In the genomic region with DNA sequence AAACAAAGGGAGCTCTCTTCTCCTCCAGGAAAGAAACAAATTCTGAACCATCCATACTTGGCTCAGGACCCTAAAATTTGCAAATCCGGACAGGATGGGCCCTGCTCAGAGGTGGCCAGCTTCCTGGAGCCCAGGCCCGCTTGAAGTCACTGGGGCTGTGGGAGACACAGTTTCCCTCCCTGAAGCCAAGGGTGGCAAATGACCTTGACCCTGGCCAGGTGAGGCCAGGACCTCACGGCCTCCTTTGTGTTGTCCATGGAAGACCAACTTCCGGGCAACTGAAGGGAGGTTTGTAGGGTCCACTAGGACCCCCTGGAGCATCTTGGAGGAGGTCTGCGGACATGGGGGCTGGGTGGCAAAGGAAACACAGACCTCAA, we compare ENCODE assay signal across 14 cellular contexts. TPM values are rescaled to one million over a fixed set of nuclear protein-coding genes. Genes with fewer than 3 reads are reported as not detected.
A peak's percentile ranks its signal among the peaks of the same experiment; 100 is the strongest.
DNase-seq lines count a peak whose midpoint lies in the region; ATAC-seq and TF ChIP-seq lines count a peak whose summit lies in the region.
"Had no signal": no experiment of that assay in that cellular context is flagged by ENCODE, and none has a peak within 500 bp of the region (broad histone marks: within the 10 kb centered on the region; RNA-seq: fewer than 3 reads in every experiment).

No MANE protein-coding gene starts in this region.

- no peak for DNase-seq in activated naive CD4-positive, alpha-beta T cell treated with anti-CD3 and anti-CD28 coated beads, Interleukin-2, amount 10 ng/mL, durations not matched to agents 7 days and 5 days
- no peak for DNase-seq in activated naive CD4-positive, alpha-beta T cell treated with anti-CD3 and anti-CD28 coated beads, Interleukin-2, amount 50 U/mL, for 16 hours
- no peak for DNase-seq in activated naive CD8-positive, alpha-beta T cell treated with anti-CD3 and anti-CD28 coated beads, Interleukin-2, amount 10 ng/mL, durations not matched to agents 7 days and 5 days
- DNase-seq in naive thymus-derived CD4-positive, alpha-beta T cell = no peak
- DNase-seq in HEK293T (ENCODE audit: extremely low spot score) (no peak), NCI-H146 (lab: John Stamatoyannopoulos, UW) (no peak)
- DNase-seq in stimulated activated CD4-positive, alpha-beta T cell treated with anti-CD3 and anti-CD28 coated beads, Interleukin-12 subunit alpha, Interleukin-12 subunit beta, amount 100 ng/mL, for 4 hours = no peak
- DNase-seq: aorta, KG1, NCI-H187, SW 1271 had no signal

- no peaks in the 10 kb centered on the region for H3K27me3 ChIP-seq in naive thymus-derived CD4-positive, alpha-beta T cell (ENCODE audit: control insufficient read depth in 2 of 2, insufficient read depth in 2 of 2, low read length in 2 of 2)
- H3K27me3 ChIP-seq: right atrium auricular region, upper lobe of right lung had no signal

- POLR2A ChIA-PET in activated naive CD8-positive, alpha-beta T cell treated with anti-CD3 and anti-CD28 coated beads, Interleukin-2, amount 10 ng/mL, durations not matched to agents 7 days and 5 days (lab: Charles Lee) = interaction anchor here (0.9 to 3.8 kb wide), 13 partner anchors 23 to 254 kb away, joined by 3 to 19 read pairs (median 3); a partner anchor contains a TSS
- POLR2A ChIA-PET in naive thymus-derived CD4-positive, alpha-beta T cell (lab: Charles Lee) = interaction anchor here (0.8 to 2.6 kb wide), 3 partner anchors 20 to 189 kb away, joined by 3 to 13 read pairs (median 4); a partner anchor contains a TSS
- POLR2A ChIA-PET in HEK293T (lab: Yijun Ruan, JAX) = interaction anchor here (0.6 kb wide), 1 partner anchor 149 kb away, joined by 3 read pairs; a partner anchor contains a TSS

- WGBS in urinary bladder = 92% methylated on average over 5 of the region's 5 CpGs

- CTCF ChIA-PET in activated naive CD4-positive, alpha-beta T cell treated with anti-CD3 and anti-CD28 coated beads, Interleukin-2, amount 10 ng/mL, durations not matched to agents 7 days and 5 days (lab: Charles Lee) = interaction anchor here (1.0 to 5.3 kb wide), 10 partner anchors 22 to 233 kb away, joined by 3 to 67 read pairs (median 12); a partner anchor contains a TSS
- CTCF ChIA-PET in naive thymus-derived CD4-positive, alpha-beta T cell (lab: Charles Lee) = interaction anchor here (0.6 to 2.8 kb wide), 12 partner anchors 15 to 305 kb away, joined by 3 to 15 read pairs (median 6); a partner anchor contains a TSS
- CTCF ChIA-PET in HEK293T (lab: Yijun Ruan, JAX) = no interaction called here

- peaks cover 38 to 50% of the 10 kb centered on the region in 2 donors for H3K4me1 ChIP-seq in naive thymus-derived CD4-positive, alpha-beta T cell (ENCODE audit: control insufficient read depth in 2 of 2, insufficient read depth in 2 of 2, low read length in 2 of 2)
- H3K4me1 ChIP-seq in urinary bladder (ENCODE audit: insufficient read depth) = no peaks in the 10 kb centered on the region

- no peak for ATAC-seq in activated naive CD8-positive, alpha-beta T cell treated with anti-CD3 and anti-CD28 coated beads, Interleukin-2, amount 10 ng/mL, durations not matched to agents 7 days and 5 days (ENCODE audit: low read depth)
- ATAC-seq in naive thymus-derived CD4-positive, alpha-beta T cell = no peak
- ATAC-seq: upper lobe of right lung had no signal

- peak overlapping the region; percentile 49 for H3K4me3 ChIP-seq in naive thymus-derived CD4-positive, alpha-beta T cell (ENCODE audit: low read length)
- no peak overlapping the region for H3K4me3 ChIP-seq in urinary bladder (ENCODE audit: low read depth, low read length)
- H3K4me3 ChIP-seq: right atrium auricular region, upper lobe of right lung had no signal

- H3K36me3 ChIP-seq in naive thymus-derived CD4-positive, alpha-beta T cell (ENCODE audit: control insufficient read depth in 2 of 3, insufficient read depth in 3 of 3, low read length in 3 of 3) = no peaks in the 10 kb centered on the region
- no peaks in the 10 kb centered on the region for H3K36me3 ChIP-seq in urinary bladder (ENCODE audit: insufficient read depth)
- H3K36me3 ChIP-seq: right atrium auricular region, upper lobe of right lung had no signal

- intact Hi-C loops in naive thymus-derived CD4-positive, alpha-beta T cell (cut with micrococcal nuclease) = loop anchor here (5.0 to 10.0 kb wide), 4 partner anchors 285 to 605 kb away; no protein-coding TSS in a partner anchor

- H3K27ac ChIP-seq in naive thymus-derived CD4-positive, alpha-beta T cell (ENCODE audit: low read depth, low read length) = peak overlapping the region; percentile 50
- H3K27ac ChIP-seq in urinary bladder (ENCODE audit: low read depth) = peak overlapping the region; percentile 30

- peak overlapping the region; percentile 87 for H3K27ac Mint-ChIP-seq in activated naive CD4-positive, alpha-beta T cell treated with anti-CD3 and anti-CD28 coated beads, Interleukin-2, amount 10 ng/mL, durations not matched to agents 7 days and 5 days
- peak overlapping the region; percentile 66 for H3K27ac Mint-ChIP-seq in activated naive CD8-positive, alpha-beta T cell treated with anti-CD3 and anti-CD28 coated beads, Interleukin-2, amount 10 ng/mL, durations not matched to agents 7 days and 5 days
- peak overlapping the region; percentile 50 to 86 (median 77) for H3K27ac Mint-ChIP-seq in naive thymus-derived CD4-positive, alpha-beta T cell

- peaks cover 46% of the 10 kb centered on the region for H3K4me1 Mint-ChIP-seq in activated naive CD4-positive, alpha-beta T cell treated with anti-CD3 and anti-CD28 coated beads, Interleukin-2, amount 10 ng/mL, durations not matched to agents 7 days and 5 days
- H3K4me1 Mint-ChIP-seq in activated naive CD8-positive, alpha-beta T cell treated with anti-CD3 and anti-CD28 coated beads, Interleukin-2, amount 10 ng/mL, durations not matched to agents 7 days and 5 days = peaks cover 47% of the 10 kb centered on the region
- H3K4me1 Mint-ChIP-seq in naive thymus-derived CD4-positive, alpha-beta T cell = peaks cover 6 to 43% (median 34%) of the 10 kb centered on the region in 7 donors

- peak overlapping the region; percentile 42 for H3K4me3 Mint-ChIP-seq in activated naive CD4-positive, alpha-beta T cell treated with anti-CD3 and anti-CD28 coated beads, Interleukin-2, amount 10 ng/mL, durations not matched to agents 7 days and 5 days
- H3K4me3 Mint-ChIP-seq in activated naive CD8-positive, alpha-beta T cell treated with anti-CD3 and anti-CD28 coated beads, Interleukin-2, amount 10 ng/mL, durations not matched to agents 7 days and 5 days = peak overlapping the region; percentile 62
- H3K4me3 Mint-ChIP-seq in naive thymus-derived CD4-positive, alpha-beta T cell = peak overlapping the region; percentile 61 to 89 (median 74)

- H3K36me3 Mint-ChIP-seq in activated naive CD4-positive, alpha-beta T cell treated with anti-CD3 and anti-CD28 coated beads, Interleukin-2, amount 10 ng/mL, durations not matched to agents 7 days and 5 days = no peaks in the 10 kb centered on the region
- no peaks in the 10 kb centered on the region for H3K36me3 Mint-ChIP-seq in activated naive CD8-positive, alpha-beta T cell treated with anti-CD3 and anti-CD28 coated beads, Interleukin-2, amount 10 ng/mL, durations not matched to agents 7 days and 5 days
- no peaks in the 10 kb centered on the region for H3K36me3 Mint-ChIP-seq in naive thymus-derived CD4-positive, alpha-beta T cell

- no peaks in the 10 kb centered on the region for H3K9me3 ChIP-seq in naive thymus-derived CD4-positive, alpha-beta T cell (ENCODE audit: control insufficient read depth in 2 of 3, low read length in 3 of 3)
- H3K9me3 ChIP-seq: right atrium auricular region, upper lobe of right lung had no signal

- peaks cover 28% of the 10 kb centered on the region for H3K27me3 Mint-ChIP-seq in activated naive CD4-positive, alpha-beta T cell treated with anti-CD3 and anti-CD28 coated beads, Interleukin-2, amount 10 ng/mL, durations not matched to agents 7 days and 5 days
- H3K27me3 Mint-ChIP-seq in activated naive CD8-positive, alpha-beta T cell treated with anti-CD3 and anti-CD28 coated beads, Interleukin-2, amount 10 ng/mL, durations not matched to agents 7 days and 5 days = no peaks in the 10 kb centered on the region
- no peaks in the 10 kb centered on the region for H3K27me3 Mint-ChIP-seq in naive thymus-derived CD4-positive, alpha-beta T cell

- H3K9me3 Mint-ChIP-seq in activated naive CD4-positive, alpha-beta T cell treated with anti-CD3 and anti-CD28 coated beads, Interleukin-2, amount 10 ng/mL, durations not matched to agents 7 days and 5 days = no peaks in the 10 kb centered on the region
- no peaks in the 10 kb centered on the region for H3K9me3 Mint-ChIP-seq in activated naive CD8-positive, alpha-beta T cell treated with anti-CD3 and anti-CD28 coated beads, Interleukin-2, amount 10 ng/mL, durations not matched to agents 7 days and 5 days
- peaks cover 0 to 2% (median 0%) of the 10 kb centered on the region in 11 donors for H3K9me3 Mint-ChIP-seq in naive thymus-derived CD4-positive, alpha-beta T cell

TF ChIP-seq in HEK293T, 16 proteins besides CTCF, POLR2A, EP300 and RAD21 (continues in another document):
- TF ChIP-seq FOXA1 (IDR thresholded peaks at IDR 0.05) = no peak
- TF ChIP-seq ZNF384 (IDR thresholded peaks at IDR 0.05) = no peak
- no peak for TF ChIP-seq SUZ12 (IDR thresholded peaks at IDR 0.05)

RNA-seq across cellular contexts. Expression of a gene that starts 5.5 kb away (rescaled TPM):
- total RNA-seq in activated naive CD8-positive, alpha-beta T cell treated with anti-CD3 and anti-CD28 coated beads, Interleukin-2, amount 10 ng/mL, durations not matched to agents 7 days and 5 days = 1 to 10 TPM in 1 of 2 experiments, not detected in 1; 2.3 TPM
- total RNA-seq in naive thymus-derived CD4-positive, alpha-beta T cell = 1 to 10 TPM in 2 of 5 experiments, not detected in 3; 1.3 to 3.4 TPM
- not detected for polyA plus RNA-seq in naive thymus-derived CD4-positive, alpha-beta T cell
- total RNA-seq in urinary bladder = not detected
- polyA plus RNA-seq in urinary bladder = 0.57 TPM
- total RNA-seq: right atrium auricular region, upper lobe of right lung had no signal

RNA-seq across cellular contexts. Expression of a gene that starts 23.5 kb away (rescaled TPM):
- total RNA-seq in activated naive CD8-positive, alpha-beta T cell treated with anti-CD3 and anti-CD28 coated beads, Interleukin-2, amount 10 ng/mL, durations not matched to agents 7 days and 5 days = 1 to 10 TPM; 5.5 to 7.2 TPM
- total RNA-seq in naive thymus-derived CD4-positive, alpha-beta T cell = 10 to 100 TPM in 1 of 5 experiments, 1 to 10 TPM in 4; 1.8 to 13.7 (median 2.9) TPM
- polyA plus RNA-seq in naive thymus-derived CD4-positive, alpha-beta T cell = 1 to 10 TPM in 1 of 2 donors, under 1 TPM in 1; 0.56 to 1.6 TPM
- 2.0 TPM for total RNA-seq in urinary bladder
- polyA plus RNA-seq in urinary bladder = 2.2 TPM

RNA-seq across cellular contexts. Expression of a gene that starts 23.6 kb away (rescaled TPM):
- 10 to 100 TPM; 34.7 to 34.8 TPM for total RNA-seq in activated naive CD8-positive, alpha-beta T cell treated with anti-CD3 and anti-CD28 coated beads, Interleukin-2, amount 10 ng/mL, durations not matched to agents 7 days and 5 days
- total RNA-seq in naive thymus-derived CD4-positive, alpha-beta T cell = 10 to 100 TPM; 21.0 to 33.1 (median 29.8) TPM
- polyA plus RNA-seq in naive thymus-derived CD4-positive, alpha-beta T cell = 10 to 100 TPM in 1 of 2 donors, 1 to 10 TPM in 1; 4.1 to 13.3 TPM
- 7.3 TPM for total RNA-seq in urinary bladder
- 25.8 TPM for polyA plus RNA-seq in urinary bladder

RNA-seq across cellular contexts. Expression of a gene that starts 55.8 kb away (rescaled TPM):
- total RNA-seq in activated naive CD8-positive, alpha-beta T cell treated with anti-CD3 and anti-CD28 coated beads, Interleukin-2, amount 10 ng/mL, durations not matched to agents 7 days and 5 days = 1 to 10 TPM; 1.2 to 1.4 TPM
- under 1 TPM in 1 of 5 experiments, not detected in 4; 0.59 TPM for total RNA-seq in naive thymus-derived CD4-positive, alpha-beta T cell
- under 1 TPM in 1 of 2 donors, not detected in 1; 0.33 TPM for polyA plus RNA-seq in naive thymus-derived CD4-positive, alpha-beta T cell
- 0.21 TPM for total RNA-seq in urinary bladder
- polyA plus RNA-seq in urinary bladder = 2.4 TPM
